Comparison of ENCODE assay signal across 23 cellular contexts in genomic region chr14:63633801-63634200, GRCh38. TPM values are rescaled to one million over a fixed set of nuclear protein-coding genes. Genes with fewer than 3 reads are reported as not detected.
DNase-seq lines count a peak whose midpoint lies in the region; ATAC-seq, FAIRE-seq and TF ChIP-seq lines count a peak whose summit lies in the region.
"Had no signal": no experiment of that assay in that cellular context is flagged by ENCODE, and none has a peak within 500 bp of the region (broad histone marks: within the 10 kb centered on the region; RNA-seq: fewer than 3 reads in every experiment).

No MANE protein-coding gene starts in this region.

- H3K27me3 ChIP-seq in SK-N-SH (ENCODE audit: insufficient read depth) = no peaks in the 10 kb centered on the region
- no peaks in the 10 kb centered on the region for H3K27me3 ChIP-seq in OCI-LY1 (ENCODE audit: insufficient read depth, low read length)
- no peaks in the 10 kb centered on the region for H3K27me3 ChIP-seq in GM12878 (replicated peaks in 1 of 2; ENCODE audit: control insufficient read depth in 2 of 2, insufficient read depth in 2 of 2, low read length in 1 of 2)
- H3K27me3 ChIP-seq: BLaER1 treated with 17β-estradiol and CSF1 and Interleukin-3, amounts not matched to agents 10 nM and 100 nM; dorsolateral prefrontal cortex had no signal

- DNase-seq in SK-N-SH = no peak
- no peak for DNase-seq in GM12878 (ENCODE audit: low read depth, low spot score)
- no peak for DNase-seq in osteocyte (ENCODE audit: extremely low spot score, unreplicated experiment)
- no peak for DNase-seq in GM12891 (ENCODE audit: insufficient read length, low spot score)
- no peak for DNase-seq in iPS-NIHi7 (ENCODE audit: extremely low spot score)
- DNase-seq: 8988T; activated B cell treated with CpG ODN at 0.5 μM for 24 hours; activated CD4-positive, alpha-beta memory T cell treated with anti-CD3 and anti-CD28 coated beads, Interleukin-2, amount 10 ng/mL, durations not matched to agents 7 days and 5 days; Calu3; dorsolateral prefrontal cortex; GOT3; KG1; mesenchymal stem cell; naive B cell; NCI-H2029; occipital lobe; retina; stimulated activated CD8-positive, alpha-beta memory T cell treated with anti-CD3 and anti-CD28 coated beads, Interleukin-4, amount 100 ng/mL, for 48 hours had no signal

- no peak for FAIRE-seq in GM12878 (lab: Jason Lieb, UNC)
- FAIRE-seq in GM12891 (lab: Jason Lieb, UNC) = no peak

- H3K4me2 ChIP-seq in SK-N-SH (no peak overlapping the region), OCI-LY1 (ENCODE audit: low read length) (no peak overlapping the region), GM12878 (ENCODE audit: control insufficient read depth, insufficient read depth) (no peak overlapping the region)

- H3F3A ChIP-seq in SK-N-SH (replicated peaks; ENCODE audit: insufficient read depth) = peaks cover 15% of the 10 kb centered on the region
- no peaks in the 10 kb centered on the region for H3F3A ChIP-seq in OCI-LY1 (ENCODE audit: insufficient read depth, low read length)

- H3K27me3 Mint-ChIP-seq in osteocyte (ENCODE audit: unreplicated experiment) = no peaks in the 10 kb centered on the region
- H3K27me3 Mint-ChIP-seq: activated B cell treated with CpG ODN at 0.5 μM for 24 hours; activated CD4-positive, alpha-beta memory T cell treated with anti-CD3 and anti-CD28 coated beads, Interleukin-2, amount 10 ng/mL, durations not matched to agents 7 days and 5 days; naive B cell had no signal

- no peak overlapping the region for H3K4me3 Mint-ChIP-seq in osteocyte (ENCODE audit: unreplicated experiment)
- H3K4me3 Mint-ChIP-seq: activated B cell treated with CpG ODN at 0.5 μM for 24 hours; activated CD4-positive, alpha-beta memory T cell treated with anti-CD3 and anti-CD28 coated beads, Interleukin-2, amount 10 ng/mL, durations not matched to agents 7 days and 5 days had no signal

- H3K9me3 Mint-ChIP-seq in osteocyte (ENCODE audit: unreplicated experiment) = peaks cover 22% of the 10 kb centered on the region

- RAD21 ChIA-PET in GM12878 (lab: Charles Lee; ENCODE audit: unreplicated experiment) = interaction anchor here (0.6 to 5.3 kb wide), 16 partner anchors 9 to 245 kb away, joined by 3 to 31 read pairs (median 4); partner anchors contain the start of gene SGPP1

- intact Hi-C loops in GM12878 (cut with micrococcal nuclease; ENCODE audit: unreplicated experiment) = loop anchor here (1.0 to 2.0 kb wide), 2 partner anchors 136 to 245 kb away; no protein-coding TSS in a partner anchor

- peaks cover 0 to 16% of the 10 kb centered on the region in 2 experiments for H3K36me3 ChIP-seq in SK-N-SH (replicated peaks in 1 of 2; ENCODE audit: control insufficient read depth in 1 of 2, insufficient read depth in 2 of 2, low read length in 1 of 2)
- H3K36me3 ChIP-seq in OCI-LY1 (ENCODE audit: insufficient read depth, low read length) = peaks cover 31% of the 10 kb centered on the region
- H3K36me3 ChIP-seq in GM12878 (ENCODE audit: control insufficient read depth in 2 of 2, insufficient read depth in 2 of 2, low read length in 1 of 2) = peaks cover 0 to 3% of the 10 kb centered on the region in 2 experiments; a peak in 1 of 4 replicates

- SMC1A ChIA-PET in GM12878 (lab: Charles Lee; ENCODE audit: uncharacterized antibody, unreplicated experiment) = interaction anchor here (0.7 to 5.9 kb wide), 20 partner anchors 10 to 670 kb away, joined by 3 to 53 read pairs (median 5); partner anchors contain the start of gene PPP2R5E

- CTCF ChIA-PET in SK-N-SH (lab: Yijun Ruan, JAX) (interaction anchor here (0.7 to 3.5 kb wide), 7 partner anchors 9 to 245 kb away, joined by 3 to 12 read pairs (median 3); partner anchors contain the start of gene PPP2R5E), GM12878 (lab: Yijun Ruan, JAX) (interaction anchor here (0.7 to 5.2 kb wide), 28 partner anchors 9 to 1373 kb away, joined by 3 to 68 read pairs (median 4); partner anchors contain the start of genes PPP2R5E and WDR89)

- H3K9me3 ChIP-seq in SK-N-SH (0 out of 2 replicates have a peak, but pooled peaks cover 4% of the 10 kb centered on the region), OCI-LY1 (ENCODE audit: low read length) (no peaks in the 10 kb centered on the region), GM12878 (replicated peaks; ENCODE audit: control insufficient read depth, insufficient read depth, low read length) (peaks cover 2% of the 10 kb centered on the region; the same call in 2 of the 3 replicates)

- no peak for ATAC-seq in SK-N-SH treated with all-trans-retinoic acid at 6 μM for 48 hours
- ATAC-seq in GM12878 = peak; percentile 33
- ATAC-seq in GM18498 (IDR thresholded peaks at IDR 0.05; ENCODE audit: unreplicated experiment) = no peak
- ATAC-seq: Right ventricle myocardium inferior had no signal

- no peaks in the 10 kb centered on the region for H3K4me1 ChIP-seq in SK-N-SH (ENCODE audit: control insufficient read depth in 1 of 2, insufficient read depth in 2 of 2, low read depth in 1 of 2, low read length in 1 of 2)
- H3K4me1 ChIP-seq in OCI-LY1 (ENCODE audit: insufficient read depth, low read length, severe bottlenecking) = peaks cover 13% of the 10 kb centered on the region
- H3K4me1 ChIP-seq in GM12878 (ENCODE audit: control insufficient read depth, insufficient read depth, low read length) = peaks cover 3% of the 10 kb centered on the region

- BruUV-seq in GM12878 (replicated peaks; lab: Mats Ljungman, UMichigan) = no TSS peak

- TF ChIP-seq POLR2A in GM12878 (IDR thresholded peaks at IDR 0.05; ENCODE audit: low read depth, low read length) = no peak
- no peak for TF ChIP-seq POLR2A in GM12891 (IDR thresholded peaks at IDR 0.05; ENCODE audit: low read depth, low read length)

- 85% methylated on average over 7 of the region's 7 CpGs for WGBS in SK-N-SH (ENCODE audit: low lambda C conversion rate)
- WGBS in GM12878 (ENCODE audit: insufficient coverage, insufficient replicate concordance, low lambda C conversion rate, missing lambda C conversion rate) = 80% methylated on average over 7 of the region's 7 CpGs

- H3K4me1 Mint-ChIP-seq in osteocyte (ENCODE audit: unreplicated experiment) = peaks cover 3% of the 10 kb centered on the region

- POLR2A ChIA-PET in SK-N-SH (lab: Yijun Ruan, JAX) (no interaction called here), GM12878 (lab: Charles Lee) (interaction anchor here (1.3 to 2.6 kb wide), 3 partner anchors 8 to 136 kb away, joined by 5 to 7 read pairs (median 7); partner anchors contain the start of gene WDR89)

- TF ChIP-seq RAD21 in SK-N-SH (IDR thresholded peaks at IDR 0.05; ENCODE audit: low read length) (peak; percentile 46), GM12878 (IDR thresholded peaks at IDR 0.05; ENCODE audit: insufficient read depth, low read depth, low read length) (0 out of 2 replicates have a peak, but pooled peaks have one; percentile 22)

- H3K4me3 ChIP-seq in SK-N-SH (ENCODE audit: low read depth in 2 of 2, low read length in 1 of 2) (no peak overlapping the region), OCI-LY1 (ENCODE audit: low read depth, low read length, poor library complexity, severe bottlenecking) (no peak overlapping the region), GM12878 (no peak overlapping the region)
- H3K4me3 ChIP-seq: BLaER1 treated with 17β-estradiol and CSF1 and Interleukin-3, amounts not matched to agents 10 nM and 100 nM; dorsolateral prefrontal cortex had no signal

- H2AFZ ChIP-seq in SK-N-SH (ENCODE audit: low read depth) (no peak overlapping the region), OCI-LY1 (ENCODE audit: low read length) (no peak overlapping the region), GM12878 (ENCODE audit: control insufficient read depth, low read depth, low read length) (no peak overlapping the region)

- H3K9me2 ChIP-seq in SK-N-SH (no peaks in the 10 kb centered on the region), OCI-LY1 (ENCODE audit: low read depth, low read length) (no peaks in the 10 kb centered on the region)

- TF ChIP-seq CTCF in SK-N-SH (IDR thresholded peaks at IDR 0.05) = 0 out of 2 replicates have a peak, but pooled peaks have one; percentile 11
- no peak for TF ChIP-seq CTCF in OCI-LY1 (IDR thresholded peaks at IDR 0.05; ENCODE audit: low read length)
- peak in 1 of 3 experiments; percentile 11; a peak in 1 of 6 replicates for TF ChIP-seq CTCF in GM12878 (IDR thresholded peaks at IDR 0.05 in 2 of 3, conservative IDR thresholded peaks at IDR 0.05 in 1 of 3; ENCODE audit: control insufficient read depth in 2 of 3, extremely low read depth in 1 of 3, insufficient read depth in 1 of 3, low read depth in 3 of 3, low read length in 3 of 3)
- TF ChIP-seq CTCF in osteocyte (IDR thresholded peaks at IDR 0.05) = peak; percentile 24

- TF ChIP-seq EP300 in SK-N-SH (IDR thresholded peaks at IDR 0.05; ENCODE audit: borderline replicate concordance in 1 of 2, low read depth in 1 of 2, low read length in 1 of 2) (no peak), GM12878 (IDR thresholded peaks at IDR 0.05; ENCODE audit: borderline replicate concordance in 1 of 2, control insufficient read depth in 1 of 2, low read depth in 2 of 2, low read length in 2 of 2) (no peak)

- no peak overlapping the region for H3K9ac ChIP-seq in SK-N-SH
- peak overlapping the region; percentile 23; the same call in 1 of the 2 replicates for H3K9ac ChIP-seq in OCI-LY1 (ENCODE audit: low read length)
- H3K9ac ChIP-seq in GM12878 (ENCODE audit: control insufficient read depth, insufficient read depth, low read length) = no peak overlapping the region

- no peak overlapping the region; a peak in 1 of 4 replicates for H3K27ac ChIP-seq in SK-N-SH (ENCODE audit: low read depth in 2 of 2, low read length in 1 of 2)
- H3K27ac ChIP-seq in OCI-LY1 (ENCODE audit: low read depth, low read length, poor library complexity, severe bottlenecking) = peak overlapping the region; percentile 62
- no peak overlapping the region for H3K27ac ChIP-seq in GM12878 (ENCODE audit: control insufficient read depth, insufficient read depth)
- H3K27ac ChIP-seq: dorsolateral prefrontal cortex had no signal

- peaks cover 74% of the 10 kb centered on the region for H3K79me2 ChIP-seq in SK-N-SH (ENCODE audit: insufficient read depth)
- peaks cover 73% of the 10 kb centered on the region for H3K79me2 ChIP-seq in OCI-LY1 (ENCODE audit: insufficient read depth, low read length)
- peaks cover 54% of the 10 kb centered on the region for H3K79me2 ChIP-seq in GM12878 (ENCODE audit: control insufficient read depth, insufficient read depth, low read length)

- H3K27ac Mint-ChIP-seq in osteocyte (ENCODE audit: unreplicated experiment) = no peak overlapping the region
- H3K27ac Mint-ChIP-seq: activated B cell treated with CpG ODN at 0.5 μM for 24 hours; activated CD4-positive, alpha-beta memory T cell treated with anti-CD3 and anti-CD28 coated beads, Interleukin-2, amount 10 ng/mL, durations not matched to agents 7 days and 5 days had no signal

- H4K20me1 ChIP-seq in SK-N-SH (ENCODE audit: insufficient read depth) = no peaks in the 10 kb centered on the region
- H4K20me1 ChIP-seq in OCI-LY1 (ENCODE audit: insufficient read depth, low read length) = no peaks in the 10 kb centered on the region
- H4K20me1 ChIP-seq in GM12878 (ENCODE audit: control insufficient read depth, insufficient read depth) = no peaks in the 10 kb centered on the region

- H3K36me3 Mint-ChIP-seq in osteocyte (ENCODE audit: unreplicated experiment) = peaks cover 25% of the 10 kb centered on the region

- in situ Hi-C loops in GM12878 (cut with MboI) = loop anchor here (5.0 kb wide), 1 partner anchor 134 kb away; no protein-coding TSS in a partner anchor

RNA-seq across cellular contexts. Expression of gene WDR89, which starts 7.9 kb away (rescaled TPM):
- polyA plus RNA-seq in SK-N-SH (2012; rRNA removed) = 2.6 and 3.1 TPM in 2 replicates
- polyA plus RNA-seq in SK-N-SH (2012; cell fraction: cytosol; rRNA removed) = 4.9 and 6.2 TPM in 2 replicates
- polyA plus RNA-seq in SK-N-SH (2012; cell fraction: nucleus; rRNA removed) = 0.99 and 2.6 TPM in 2 replicates
- 21.3 and 21.7 TPM in 2 replicates for total RNA-seq in GM12878 (2013; cell fraction: nucleolus; rRNA removed)
- total RNA-seq in GM12878 (2014; rRNA removed) = 12.5 and 17.5 TPM in 2 replicates
- 20.5 and 21.7 TPM in 2 replicates for total RNA-seq in GM12878 (2014; rRNA removed; fragmentation: Illumina TruSeq; extraction: Trizol)
- total RNA-seq in GM12878 (2021) = 17.0 and 17.4 TPM in 2 replicates
- 4.6 TPM for polyA plus RNA-seq in GM12878 (2011; ENCODE audit: low read depth)
- polyA plus RNA-seq in GM12878 (2011; rRNA removed) = 25.5 and 44.6 TPM in 2 replicates
- 6.1 and 8.3 TPM in 2 replicates for polyA plus RNA-seq in GM12878 (2011; cell fraction: cytosol; rRNA removed)
- polyA plus RNA-seq in GM12878 (2011; cell fraction: nucleus; rRNA removed) = 7.9 TPM in 2 replicates
- 6.9 and 14.3 TPM in 2 replicates for polyA plus RNA-seq in GM12878 (2012)
- polyA plus RNA-seq in GM12878 (2014; fragmentation: Illumina TruSeq; extraction: Trizol) = 16.0 and 20.8 TPM in 2 replicates
- 10 to 100 TPM; 17.3 to 17.6 TPM for polyA plus RNA-seq in GM12878 (2014; fragmentation: Nextera tagmentation; extraction: Ambion mirVana)
- 10.8 and 11.8 TPM in 2 replicates for polyA plus RNA-seq in GM12878 (2014; rRNA removed)
- 10 to 100 TPM; 20.7 to 25.7 TPM for polyA plus RNA-seq in GM12878 (2016; fragmentation: Nextera tagmentation; extraction: Ambion mirVana)
- polyA minus RNA-seq in GM12878 (2011; rRNA and poly(A)+ RNA removed) = 18.1 and 40.5 TPM in 2 replicates
- 7.6 and 11.0 TPM in 2 replicates for polyA minus RNA-seq in GM12878 (2011; cell fraction: cytosol; rRNA and poly(A)+ RNA removed)
- 4.1 and 5.5 TPM in 2 replicates for polyA minus RNA-seq in GM12878 (2011; cell fraction: nucleus; rRNA and poly(A)+ RNA removed)
- total RNA-seq in osteocyte = 8.8 and 9.2 TPM in 2 replicates
- 6.4 TPM for polyA plus RNA-seq in GM12891 (2012; ENCODE audit: low read depth, missing spikeins)

Comparison
In these comparisons a context has a peak if more than half of its experiments do, and no peak if none do; other contexts are left out.
1. Of the 26 proteins assayed by ChIP-seq in both GM12878 and SK-N-SH: peak only in GM12878: none; only in SK-N-SH: none; in both: RAD21; in neither: 24; mixed calls (peak in some experiments, not most) for 1.